ENCODE assay signal across 1 cellular context in the genomic region with DNA sequence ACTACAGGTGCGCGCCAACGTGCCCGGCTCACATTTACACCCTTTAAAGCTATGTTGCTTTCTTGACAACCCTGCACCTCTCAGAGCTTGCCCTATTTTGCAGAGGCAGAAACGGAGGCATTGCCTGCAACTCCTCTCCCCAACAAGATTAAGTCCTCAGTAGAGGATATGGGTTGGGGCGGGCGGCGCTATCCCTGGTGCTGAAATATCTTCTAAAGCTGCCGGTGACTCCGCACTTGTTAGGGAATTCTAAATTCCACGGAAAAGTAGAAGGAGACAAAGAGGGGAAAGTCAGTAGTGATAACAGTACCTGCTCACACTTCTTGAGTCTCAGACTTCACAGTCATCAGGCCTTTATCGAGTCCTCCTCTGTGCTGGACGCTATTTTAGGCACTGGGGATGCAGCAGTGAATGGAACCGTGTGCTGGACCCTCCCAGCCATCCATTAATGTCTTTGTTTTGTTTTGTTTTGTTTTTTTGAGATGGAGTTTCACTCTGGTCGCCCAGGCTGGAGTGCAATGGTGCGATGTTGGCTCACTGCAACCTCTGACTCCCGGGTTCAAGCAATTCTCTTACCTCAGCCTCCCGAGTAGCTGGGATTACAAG.
A peak's percentile ranks its signal among the peaks of the same experiment; 100 is the strongest.
TF ChIP-seq lines count a peak whose summit lies in the region.

No MANE protein-coding gene starts in this region.

TF ChIP-seq in GM12878, 131 proteins besides CTCF, POLR2A, EP300 and RAD21:
- TF ChIP-seq USF1 (IDR thresholded peaks at IDR 0.05; ENCODE audit: borderline replicate concordance, extremely low read length, insufficient read depth, low read depth, low read length) (no peak), REST (IDR thresholded peaks at IDR 0.05; ENCODE audit: low read depth, low read length) (peak; percentile 90)
